22 cellular contexts compared by ENCODE assay signal in the genomic region with DNA sequence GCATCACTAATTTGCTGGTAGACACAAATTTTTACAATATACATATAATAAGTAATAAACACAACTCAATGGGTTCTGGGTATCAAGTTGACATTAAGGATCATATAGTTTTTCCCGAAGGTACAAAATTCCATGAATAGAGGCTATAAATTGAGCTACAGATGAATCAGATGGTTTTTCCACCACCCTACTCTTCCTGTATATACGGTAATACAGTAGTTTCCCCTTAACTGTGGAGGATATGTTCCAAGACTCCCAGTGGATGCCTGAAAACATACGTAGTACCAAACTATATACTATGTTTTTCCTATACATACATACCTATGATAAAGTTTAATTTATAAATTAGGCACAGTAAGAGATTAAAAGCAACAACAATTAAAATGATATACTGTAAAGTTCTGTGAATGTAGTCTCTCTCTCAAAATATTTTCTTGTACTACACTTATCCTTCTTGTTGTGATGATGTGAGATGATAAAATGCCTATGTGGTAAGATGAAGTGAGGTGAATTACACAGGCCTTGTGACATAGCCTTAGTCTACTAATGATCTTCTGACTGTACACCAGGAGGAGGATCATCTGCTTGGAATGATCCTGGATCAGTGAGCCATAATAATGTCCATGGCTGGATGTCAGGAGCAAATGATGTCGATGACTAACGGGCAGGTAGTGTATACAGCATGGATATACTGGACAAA.
DNase-seq lines count a peak whose midpoint lies in the region; ATAC-seq and TF ChIP-seq lines count a peak whose summit lies in the region.
"Had no signal": no experiment of that assay in that cellular context is flagged by ENCODE, and none has a peak within 500 bp of the region (broad histone marks: within the 10 kb centered on the region; RNA-seq: fewer than 3 reads in every experiment).

No MANE protein-coding gene starts in this region.

- no peaks in the 10 kb centered on the region for H3K9me3 ChIP-seq in GM23248 (ENCODE audit: low read depth)
- H3K9me3 ChIP-seq: esophagus squamous epithelium, SJCRH30 had no signal

- intact Hi-C loops in natural killer cell (cut with micrococcal nuclease), result no loop called here

- H3K4me1 Mint-ChIP-seq in activated naive CD8-positive, alpha-beta T cell treated with anti-CD3 and anti-CD28 coated beads, Interleukin-2, amount 50 U/mL, for 24 hours, result peaks cover 17% of the 10 kb centered on the region
- H3K4me1 Mint-ChIP-seq in natural killer cell, result no peaks in the 10 kb centered on the region
- H3K4me1 Mint-ChIP-seq: activated T-helper 17 cell treated with anti-CD3 and anti-CD28 coated beads, Interleukin-2, amount 50 U/mL, for 72 hours had no signal

- peaks cover 9% of the 10 kb centered on the region for H3K36me3 Mint-ChIP-seq in activated naive CD8-positive, alpha-beta T cell treated with anti-CD3 and anti-CD28 coated beads, Interleukin-2, amount 50 U/mL, for 24 hours (ENCODE audit: low read depth)
- H3K36me3 Mint-ChIP-seq in natural killer cell, result no peaks in the 10 kb centered on the region

- no peak overlapping the region for H3K9ac ChIP-seq in GM23248

- no peaks in the 10 kb centered on the region for H3K27me3 Mint-ChIP-seq in activated naive CD8-positive, alpha-beta T cell treated with anti-CD3 and anti-CD28 coated beads, Interleukin-2, amount 50 U/mL, for 24 hours
- H3K27me3 Mint-ChIP-seq in natural killer cell (ENCODE audit: low read depth in 2 of 2), result no peaks in the 10 kb centered on the region
- H3K27me3 Mint-ChIP-seq: activated T-helper 17 cell treated with anti-CD3 and anti-CD28 coated beads, Interleukin-2, amount 50 U/mL, for 72 hours; naive thymus-derived CD8-positive, alpha-beta T cell had no signal

- WGBS in GM23248 (ENCODE audit: low coverage in 1 of 2, low lambda C conversion rate in 2 of 2, missing lambda C conversion rate in 2 of 2), 2 experiments, result 88 to 89% methylated on average over 5 of the region's 5 CpGs

- H3K9me3 Mint-ChIP-seq in activated naive CD8-positive, alpha-beta T cell treated with anti-CD3 and anti-CD28 coated beads, Interleukin-2, amount 50 U/mL, for 24 hours, result no peaks in the 10 kb centered on the region
- H3K9me3 Mint-ChIP-seq in natural killer cell, result no peaks in the 10 kb centered on the region
- H3K9me3 Mint-ChIP-seq: activated T-helper 17 cell treated with anti-CD3 and anti-CD28 coated beads, Interleukin-2, amount 50 U/mL, for 72 hours; naive thymus-derived CD8-positive, alpha-beta T cell; T-helper 1 cell treated with Interleukin-12 subunit alpha and Interleukin-12 subunit beta and Interleukin-4 antibody, amounts not matched to agents 30 μg/mL and 1 μg/mL, for 36 hours had no signal

- H3K36me3 ChIP-seq in GM23248 (ENCODE audit: low read depth), result peaks cover 6% of the 10 kb centered on the region; the same call in 1 of the 2 replicates
- H3K36me3 ChIP-seq in kidney epithelial cell (ENCODE audit: control insufficient read depth, insufficient read depth, low read length), result no peaks in the 10 kb centered on the region

- peak overlapping the region; percentile 52 for H3K27ac ChIP-seq in GM23248
- H3K27ac ChIP-seq: esophagus squamous epithelium, SJCRH30 had no signal

- H2AFZ ChIP-seq in GM23248, result no peak overlapping the region

- H3K4me1 ChIP-seq in GM23248 (ENCODE audit: insufficient read depth), result 0 out of 2 replicates have a peak, but pooled peaks cover 9% of the 10 kb centered on the region
- H3K4me1 ChIP-seq: esophagus squamous epithelium, SJCRH30 had no signal

- peak overlapping the region; percentile 16 for H3K27ac Mint-ChIP-seq in activated naive CD8-positive, alpha-beta T cell treated with anti-CD3 and anti-CD28 coated beads, Interleukin-2, amount 50 U/mL, for 24 hours
- H3K27ac Mint-ChIP-seq in natural killer cell, result no peak overlapping the region
- H3K27ac Mint-ChIP-seq: activated T-helper 17 cell treated with anti-CD3 and anti-CD28 coated beads, Interleukin-2, amount 50 U/mL, for 72 hours; T-helper 1 cell treated with Interleukin-12 subunit alpha and Interleukin-12 subunit beta and Interleukin-4 antibody, amounts not matched to agents 30 μg/mL and 1 μg/mL, for 36 hours had no signal

- H3K27me3 ChIP-seq in GM23248 (replicated peaks; ENCODE audit: insufficient read depth) (no peaks in the 10 kb centered on the region), kidney epithelial cell (ENCODE audit: control insufficient read depth, insufficient read depth, low read length) (no peaks in the 10 kb centered on the region)
- H3K27me3 ChIP-seq: esophagus squamous epithelium, SJCRH30 had no signal

- in situ Hi-C loops in GM23248 (cut with MboI), result loop anchor here (10.0 kb wide), 1 partner anchor 286 kb away; no protein-coding TSS in a partner anchor

- no peaks in the 10 kb centered on the region for H3K9me2 ChIP-seq in GM23248 (ENCODE audit: insufficient read depth)

- H3K4me3 ChIP-seq in GM23248, result no peak overlapping the region
- H3K4me3 ChIP-seq in kidney epithelial cell (ENCODE audit: low read depth, low read length), result no peak overlapping the region
- H3K4me3 ChIP-seq: esophagus squamous epithelium, SJCRH30, smooth muscle cell had no signal

- TF ChIP-seq CTCF in kidney epithelial cell (IDR thresholded peaks at IDR 0.05; ENCODE audit: insufficient read depth, low read length, poor library complexity, severe bottlenecking), result no peak
- TF ChIP-seq CTCF in natural killer cell (IDR thresholded peaks at IDR 0.05), result no peak

- H3K79me2 ChIP-seq in GM23248 (ENCODE audit: insufficient read depth), result peaks cover 25% of the 10 kb centered on the region

- no peak overlapping the region for H3K4me3 Mint-ChIP-seq in activated naive CD8-positive, alpha-beta T cell treated with anti-CD3 and anti-CD28 coated beads, Interleukin-2, amount 50 U/mL, for 24 hours
- H3K4me3 Mint-ChIP-seq in natural killer cell, result no peak overlapping the region
- H3K4me3 Mint-ChIP-seq: activated T-helper 17 cell treated with anti-CD3 and anti-CD28 coated beads, Interleukin-2, amount 50 U/mL, for 72 hours; naive thymus-derived CD8-positive, alpha-beta T cell; T-helper 1 cell treated with Interleukin-12 subunit alpha and Interleukin-12 subunit beta and Interleukin-4 antibody, amounts not matched to agents 30 μg/mL and 1 μg/mL, for 36 hours had no signal

- peaks cover 18% of the 10 kb centered on the region for H3F3A ChIP-seq in GM23248 (ENCODE audit: insufficient read depth)

- no peak overlapping the region for H3K4me2 ChIP-seq in GM23248 (ENCODE audit: unreplicated experiment)
- H3K4me2 ChIP-seq: smooth muscle cell had no signal

- DNase-seq in AG20443 (ENCODE audit: low spot score), result peak; percentile 12
- DNase-seq in GM23248, result peak; percentile 79
- no peak for DNase-seq in activated naive CD8-positive, alpha-beta T cell treated with anti-CD3 and anti-CD28 coated beads, Interleukin-2, amount 50 U/mL, for 24 hours
- DNase-seq in kidney epithelial cell (ENCODE audit: low read depth), result peak; percentile 47
- no peak for DNase-seq in NCI-H2081 treated with DMSO at 0.1 percent for 48 hours (lab: John Stamatoyannopoulos, UW)
- no peak for DNase-seq in occipital lobe (lab: John Stamatoyannopoulos, UW)
- DNase-seq in amygdala (lab: John Stamatoyannopoulos, UW), result no peak
- no peak for DNase-seq in natural killer cell
- DNase-seq: amniotic stem cell; Calu3; central memory CD4-positive, alpha-beta T cell; effector CD4-positive, alpha-beta T cell; esophagus squamous epithelium; mesendoderm; naive thymus-derived CD8-positive, alpha-beta T cell; NCI-H1930; NCI-H510A treated with DMSO at 0.1 percent for 48 hours; SJCRH30; stimulated activated CD4-positive, alpha-beta T cell treated with anti-CD3 and anti-CD28 coated beads, Interleukin-4, amount 100 ng/mL, for 4 hours had no signal

- H4K20me1 ChIP-seq in GM23248 (ENCODE audit: insufficient read depth), result no peaks in the 10 kb centered on the region

- ATAC-seq in activated naive CD8-positive, alpha-beta T cell treated with anti-CD3 and anti-CD28 coated beads, Interleukin-2, amount 50 U/mL, for 24 hours, result no peak
- ATAC-seq in natural killer cell, result no peak
- ATAC-seq: naive thymus-derived CD8-positive, alpha-beta T cell had no signal

Comparison
In these comparisons a context has a peak if more than half of its experiments do, and no peak if none do; other contexts are left out.
1. DNase-seq: peak in AG20443 (single experiment), GM23248 (single experiment) and kidney epithelial cell (single experiment); none in activated naive CD8-positive, alpha-beta T cell treated with anti-CD3 and anti-CD28 coated beads, Interleukin-2, amount 50 U/mL, for 24 hours (single experiment), NCI-H2081 treated with DMSO at 0.1 percent for 48 hours (single experiment), occipital lobe (single experiment), amygdala (0 of 56) and natural killer cell (single experiment).